ENCODE assay signal across 1 cellular context in the genomic region with DNA sequence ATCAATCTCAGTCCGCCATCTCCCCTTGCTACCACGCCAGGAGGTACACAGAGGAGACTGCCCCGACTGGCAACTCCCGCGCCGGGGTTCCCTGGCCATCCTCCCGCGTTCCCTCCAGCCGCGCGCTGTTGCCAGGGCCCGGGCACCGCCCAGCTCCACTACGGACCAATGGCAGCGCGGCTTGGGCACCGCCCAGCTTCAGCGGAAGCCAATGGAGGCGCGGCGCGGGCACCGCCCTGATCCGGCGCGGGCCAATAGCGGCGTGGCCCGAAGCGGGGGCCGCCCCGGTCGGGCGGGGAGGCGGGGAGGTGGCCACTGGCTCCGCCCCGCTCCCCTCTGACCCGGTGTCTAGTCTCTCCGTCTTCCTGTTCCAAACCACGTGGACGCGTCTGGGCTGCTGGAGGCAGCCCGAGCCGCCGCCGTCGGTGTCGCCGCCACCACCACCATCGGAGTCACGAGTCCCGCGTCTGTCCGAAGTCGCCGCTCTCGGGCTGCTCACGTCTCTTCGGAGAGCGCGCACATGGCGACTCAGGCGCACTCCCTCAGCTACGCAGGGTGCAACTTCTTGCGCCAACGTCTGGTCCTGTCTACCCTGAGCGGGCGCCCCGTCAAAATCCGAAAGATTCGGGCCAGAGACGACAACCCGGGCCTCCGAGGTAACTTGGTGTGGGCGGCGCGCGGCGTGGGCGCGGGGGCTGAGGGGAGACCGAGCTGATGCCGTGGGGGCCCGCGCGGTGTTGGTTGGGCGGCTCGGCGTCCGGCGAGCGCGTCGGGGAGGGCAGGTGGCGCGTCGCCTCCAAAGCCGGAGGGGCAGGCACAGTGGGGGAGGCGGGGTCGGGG.
TF ChIP-seq lines count a peak whose summit lies in the region.

A gene with protein sequence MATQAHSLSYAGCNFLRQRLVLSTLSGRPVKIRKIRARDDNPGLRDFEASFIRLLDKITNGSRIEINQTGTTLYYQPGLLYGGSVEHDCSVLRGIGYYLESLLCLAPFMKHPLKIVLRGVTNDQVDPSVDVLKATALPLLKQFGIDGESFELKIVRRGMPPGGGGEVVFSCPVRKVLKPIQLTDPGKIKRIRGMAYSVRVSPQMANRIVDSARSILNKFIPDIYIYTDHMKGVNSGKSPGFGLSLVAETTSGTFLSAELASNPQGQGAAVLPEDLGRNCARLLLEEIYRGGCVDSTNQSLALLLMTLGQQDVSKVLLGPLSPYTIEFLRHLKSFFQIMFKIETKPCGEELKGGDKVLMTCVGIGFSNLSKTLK (plus strand): TSS at position 373 of the 840 bp plus-strand sequence. CDS start 148 bp downstream, at position 521.

TF ChIP-seq in GM12878, 131 proteins besides CTCF, POLR2A, EP300 and RAD21 (continued from another document and continues in another):
- TF ChIP-seq, protein P1, sequence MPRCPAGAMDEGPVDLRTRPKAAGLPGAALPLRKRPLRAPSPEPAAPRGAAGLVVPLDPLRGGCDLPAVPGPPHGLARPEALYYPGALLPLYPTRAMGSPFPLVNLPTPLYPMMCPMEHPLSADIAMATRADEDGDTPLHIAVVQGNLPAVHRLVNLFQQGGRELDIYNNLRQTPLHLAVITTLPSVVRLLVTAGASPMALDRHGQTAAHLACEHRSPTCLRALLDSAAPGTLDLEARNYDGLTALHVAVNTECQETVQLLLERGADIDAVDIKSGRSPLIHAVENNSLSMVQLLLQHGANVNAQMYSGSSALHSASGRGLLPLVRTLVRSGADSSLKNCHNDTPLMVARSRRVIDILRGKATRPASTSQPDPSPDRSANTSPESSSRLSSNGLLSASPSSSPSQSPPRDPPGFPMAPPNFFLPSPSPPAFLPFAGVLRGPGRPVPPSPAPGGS (IDR thresholded peaks at IDR 0.05; ENCODE audit: borderline replicate concordance, insufficient read depth, low read depth, low read length, poor library complexity, severe bottlenecking), result peak; percentile 12
- TF ChIP-seq PAX8 (IDR thresholded peaks at IDR 0.05) (no peak), POLR2AphosphoS5 (IDR thresholded peaks at IDR 0.05; ENCODE audit: low read length) (peak; percentile 87), EGR1 (IDR thresholded peaks at IDR 0.05; ENCODE audit: borderline replicate concordance in 1 of 2, low read depth in 2 of 2, low read length in 2 of 2) (no peak), HCFC1 (IDR thresholded peaks at IDR 0.05; ENCODE audit: low read length) (no peak; the same call in 1 of the 2 replicates), WRNIP1 (IDR thresholded peaks at IDR 0.05; ENCODE audit: borderline replicate concordance, low read depth, low read length) (no peak), NFIC (IDR thresholded peaks at IDR 0.05; ENCODE audit: low read depth, low read length) (no peak), JUNB (IDR thresholded peaks at IDR 0.05) (no peak), KLF5 (IDR thresholded peaks at IDR 0.05; ENCODE audit: partially characterized antibody) (no peak), IKZF2 (IDR thresholded peaks at IDR 0.05) (no peak), MYB (IDR thresholded peaks at IDR 0.05; ENCODE audit: borderline replicate concordance, low read depth, low read length) (no peak), YY1 (IDR thresholded peaks at IDR 0.05; ENCODE audit: low read depth, low read length) (0 out of 2 replicates have a peak, but pooled peaks have one; percentile 32), PAX5 (IDR thresholded peaks at IDR 0.05; ENCODE audit: borderline replicate concordance, low read depth, low read length) (no peak), ZNF384 (IDR thresholded peaks at IDR 0.05; ENCODE audit: borderline replicate concordance, low read depth, low read length) (no peak), CBX3 (IDR thresholded peaks at IDR 0.05; ENCODE audit: borderline replicate concordance, low read depth) (no peak), EZH2 (IDR thresholded peaks at IDR 0.05; ENCODE audit: borderline replicate concordance, control insufficient read depth, low read depth, low read length) (no peak), TARDBP (IDR thresholded peaks at IDR 0.05; ENCODE audit: borderline replicate concordance) (no peak), TCF12 (IDR thresholded peaks at IDR 0.05; ENCODE audit: low read depth, low read length) (no peak), FOS (IDR thresholded peaks at IDR 0.05; ENCODE audit: borderline replicate concordance, extremely low read depth, insufficient read length) (peak; percentile 69), ASH2L (IDR thresholded peaks at IDR 0.05; ENCODE audit: borderline replicate concordance, low read depth) (peak; percentile 63; the same call in 1 of the 2 replicates), CHD1 (IDR thresholded peaks at IDR 0.05; ENCODE audit: low read depth, low read length) (no peak), HDGF (IDR thresholded peaks at IDR 0.05) (peak; percentile 51; the same call in 1 of the 2 replicates), NR2C1 (IDR thresholded peaks at IDR 0.05) (peak; percentile 92), SMARCA5 (IDR thresholded peaks at IDR 0.05) (0 out of 2 replicates have a peak, but pooled peaks have one; percentile 31), CHD4 (IDR thresholded peaks at IDR 0.05) (no peak), MEF2B (IDR thresholded peaks at IDR 0.05; ENCODE audit: partially characterized antibody, poor library complexity, severe bottlenecking) (peak; percentile 11), PML (IDR thresholded peaks at IDR 0.05; ENCODE audit: low read length) (no peak), JUND (IDR thresholded peaks at IDR 0.05; ENCODE audit: low read depth, low read length) (no peak), IKZF1 (conservative IDR thresholded peaks at IDR 0.05) (peak; percentile 97), CREM (IDR thresholded peaks at IDR 0.05; ENCODE audit: low read depth) (no peak; the same call in none of the 2 replicates)
- TF ChIP-seq, protein P2, sequence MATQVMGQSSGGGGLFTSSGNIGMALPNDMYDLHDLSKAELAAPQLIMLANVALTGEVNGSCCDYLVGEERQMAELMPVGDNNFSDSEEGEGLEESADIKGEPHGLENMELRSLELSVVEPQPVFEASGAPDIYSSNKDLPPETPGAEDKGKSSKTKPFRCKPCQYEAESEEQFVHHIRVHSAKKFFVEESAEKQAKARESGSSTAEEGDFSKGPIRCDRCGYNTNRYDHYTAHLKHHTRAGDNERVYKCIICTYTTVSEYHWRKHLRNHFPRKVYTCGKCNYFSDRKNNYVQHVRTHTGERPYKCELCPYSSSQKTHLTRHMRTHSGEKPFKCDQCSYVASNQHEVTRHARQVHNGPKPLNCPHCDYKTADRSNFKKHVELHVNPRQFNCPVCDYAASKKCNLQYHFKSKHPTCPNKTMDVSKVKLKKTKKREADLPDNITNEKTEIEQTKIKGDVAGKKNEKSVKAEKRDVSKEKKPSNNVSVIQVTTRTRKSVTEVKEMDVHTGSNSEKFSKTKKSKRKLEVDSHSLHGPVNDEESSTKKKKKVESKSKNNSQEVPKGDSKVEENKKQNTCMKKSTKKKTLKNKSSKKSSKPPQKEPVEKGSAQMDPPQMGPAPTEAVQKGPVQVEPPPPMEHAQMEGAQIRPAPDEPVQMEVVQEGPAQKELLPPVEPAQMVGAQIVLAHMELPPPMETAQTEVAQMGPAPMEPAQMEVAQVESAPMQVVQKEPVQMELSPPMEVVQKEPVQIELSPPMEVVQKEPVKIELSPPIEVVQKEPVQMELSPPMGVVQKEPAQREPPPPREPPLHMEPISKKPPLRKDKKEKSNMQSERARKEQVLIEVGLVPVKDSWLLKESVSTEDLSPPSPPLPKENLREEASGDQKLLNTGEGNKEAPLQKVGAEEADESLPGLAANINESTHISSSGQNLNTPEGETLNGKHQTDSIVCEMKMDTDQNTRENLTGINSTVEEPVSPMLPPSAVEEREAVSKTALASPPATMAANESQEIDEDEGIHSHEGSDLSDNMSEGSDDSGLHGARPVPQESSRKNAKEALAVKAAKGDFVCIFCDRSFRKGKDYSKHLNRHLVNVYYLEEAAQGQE (IDR thresholded peaks at IDR 0.05; ENCODE audit: low read depth, low read length), result no peak
- TF ChIP-seq, protein P3, sequence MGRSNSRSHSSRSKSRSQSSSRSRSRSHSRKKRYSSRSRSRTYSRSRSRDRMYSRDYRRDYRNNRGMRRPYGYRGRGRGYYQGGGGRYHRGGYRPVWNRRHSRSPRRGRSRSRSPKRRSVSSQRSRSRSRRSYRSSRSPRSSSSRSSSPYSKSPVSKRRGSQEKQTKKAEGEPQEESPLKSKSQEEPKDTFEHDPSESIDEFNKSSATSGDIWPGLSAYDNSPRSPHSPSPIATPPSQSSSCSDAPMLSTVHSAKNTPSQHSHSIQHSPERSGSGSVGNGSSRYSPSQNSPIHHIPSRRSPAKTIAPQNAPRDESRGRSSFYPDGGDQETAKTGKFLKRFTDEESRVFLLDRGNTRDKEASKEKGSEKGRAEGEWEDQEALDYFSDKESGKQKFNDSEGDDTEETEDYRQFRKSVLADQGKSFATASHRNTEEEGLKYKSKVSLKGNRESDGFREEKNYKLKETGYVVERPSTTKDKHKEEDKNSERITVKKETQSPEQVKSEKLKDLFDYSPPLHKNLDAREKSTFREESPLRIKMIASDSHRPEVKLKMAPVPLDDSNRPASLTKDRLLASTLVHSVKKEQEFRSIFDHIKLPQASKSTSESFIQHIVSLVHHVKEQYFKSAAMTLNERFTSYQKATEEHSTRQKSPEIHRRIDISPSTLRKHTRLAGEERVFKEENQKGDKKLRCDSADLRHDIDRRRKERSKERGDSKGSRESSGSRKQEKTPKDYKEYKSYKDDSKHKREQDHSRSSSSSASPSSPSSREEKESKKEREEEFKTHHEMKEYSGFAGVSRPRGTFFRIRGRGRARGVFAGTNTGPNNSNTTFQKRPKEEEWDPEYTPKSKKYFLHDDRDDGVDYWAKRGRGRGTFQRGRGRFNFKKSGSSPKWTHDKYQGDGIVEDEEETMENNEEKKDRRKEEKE (IDR thresholded peaks at IDR 0.05), result no peak
- TF ChIP-seq, protein P4, sequence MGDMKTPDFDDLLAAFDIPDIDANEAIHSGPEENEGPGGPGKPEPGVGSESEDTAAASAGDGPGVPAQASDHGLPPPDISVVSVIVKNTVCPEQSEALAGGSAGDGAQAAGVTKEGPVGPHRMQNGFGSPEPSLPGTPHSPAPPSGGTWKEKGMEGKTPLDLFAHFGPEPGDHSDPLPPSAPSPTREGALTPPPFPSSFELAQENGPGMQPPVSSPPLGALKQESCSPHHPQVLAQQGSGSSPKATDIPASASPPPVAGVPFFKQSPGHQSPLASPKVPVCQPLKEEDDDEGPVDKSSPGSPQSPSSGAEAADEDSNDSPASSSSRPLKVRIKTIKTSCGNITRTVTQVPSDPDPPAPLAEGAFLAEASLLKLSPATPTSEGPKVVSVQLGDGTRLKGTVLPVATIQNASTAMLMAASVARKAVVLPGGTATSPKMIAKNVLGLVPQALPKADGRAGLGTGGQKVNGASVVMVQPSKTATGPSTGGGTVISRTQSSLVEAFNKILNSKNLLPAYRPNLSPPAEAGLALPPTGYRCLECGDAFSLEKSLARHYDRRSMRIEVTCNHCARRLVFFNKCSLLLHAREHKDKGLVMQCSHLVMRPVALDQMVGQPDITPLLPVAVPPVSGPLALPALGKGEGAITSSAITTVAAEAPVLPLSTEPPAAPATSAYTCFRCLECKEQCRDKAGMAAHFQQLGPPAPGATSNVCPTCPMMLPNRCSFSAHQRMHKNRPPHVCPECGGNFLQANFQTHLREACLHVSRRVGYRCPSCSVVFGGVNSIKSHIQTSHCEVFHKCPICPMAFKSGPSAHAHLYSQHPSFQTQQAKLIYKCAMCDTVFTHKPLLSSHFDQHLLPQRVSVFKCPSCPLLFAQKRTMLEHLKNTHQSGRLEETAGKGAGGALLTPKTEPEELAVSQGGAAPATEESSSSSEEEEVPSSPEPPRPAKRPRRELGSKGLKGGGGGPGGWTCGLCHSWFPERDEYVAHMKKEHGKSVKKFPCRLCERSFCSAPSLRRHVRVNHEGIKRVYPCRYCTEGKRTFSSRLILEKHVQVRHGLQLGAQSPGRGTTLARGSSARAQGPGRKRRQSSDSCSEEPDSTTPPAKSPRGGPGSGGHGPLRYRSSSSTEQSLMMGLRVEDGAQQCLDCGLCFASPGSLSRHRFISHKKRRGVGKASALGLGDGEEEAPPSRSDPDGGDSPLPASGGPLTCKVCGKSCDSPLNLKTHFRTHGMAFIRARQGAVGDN (IDR thresholded peaks at IDR 0.05), result peak; percentile 80
- TF ChIP-seq, protein P5, sequence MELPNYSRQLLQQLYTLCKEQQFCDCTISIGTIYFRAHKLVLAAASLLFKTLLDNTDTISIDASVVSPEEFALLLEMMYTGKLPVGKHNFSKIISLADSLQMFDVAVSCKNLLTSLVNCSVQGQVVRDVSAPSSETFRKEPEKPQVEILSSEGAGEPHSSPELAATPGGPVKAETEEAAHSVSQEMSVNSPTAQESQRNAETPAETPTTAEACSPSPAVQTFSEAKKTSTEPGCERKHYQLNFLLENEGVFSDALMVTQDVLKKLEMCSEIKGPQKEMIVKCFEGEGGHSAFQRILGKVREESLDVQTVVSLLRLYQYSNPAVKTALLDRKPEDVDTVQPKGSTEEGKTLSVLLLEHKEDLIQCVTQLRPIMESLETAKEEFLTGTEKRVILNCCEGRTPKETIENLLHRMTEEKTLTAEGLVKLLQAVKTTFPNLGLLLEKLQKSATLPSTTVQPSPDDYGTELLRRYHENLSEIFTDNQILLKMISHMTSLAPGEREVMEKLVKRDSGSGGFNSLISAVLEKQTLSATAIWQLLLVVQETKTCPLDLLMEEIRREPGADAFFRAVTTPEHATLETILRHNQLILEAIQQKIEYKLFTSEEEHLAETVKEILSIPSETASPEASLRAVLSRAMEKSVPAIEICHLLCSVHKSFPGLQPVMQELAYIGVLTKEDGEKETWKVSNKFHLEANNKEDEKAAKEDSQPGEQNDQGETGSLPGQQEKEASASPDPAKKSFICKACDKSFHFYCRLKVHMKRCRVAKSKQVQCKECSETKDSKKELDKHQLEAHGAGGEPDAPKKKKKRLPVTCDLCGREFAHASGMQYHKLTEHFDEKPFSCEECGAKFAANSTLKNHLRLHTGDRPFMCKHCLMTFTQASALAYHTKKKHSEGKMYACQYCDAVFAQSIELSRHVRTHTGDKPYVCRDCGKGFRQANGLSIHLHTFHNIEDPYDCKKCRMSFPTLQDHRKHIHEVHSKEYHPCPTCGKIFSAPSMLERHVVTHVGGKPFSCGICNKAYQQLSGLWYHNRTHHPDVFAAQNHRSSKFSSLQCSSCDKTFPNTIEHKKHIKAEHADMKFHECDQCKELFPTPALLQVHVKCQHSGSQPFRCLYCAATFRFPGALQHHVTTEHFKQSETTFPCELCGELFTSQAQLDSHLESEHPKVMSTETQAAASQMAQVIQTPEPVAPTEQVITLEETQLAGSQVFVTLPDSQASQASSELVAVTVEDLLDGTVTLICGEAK (IDR thresholded peaks at IDR 0.05; ENCODE audit: borderline replicate concordance), result no peak
- TF ChIP-seq, protein P6, sequence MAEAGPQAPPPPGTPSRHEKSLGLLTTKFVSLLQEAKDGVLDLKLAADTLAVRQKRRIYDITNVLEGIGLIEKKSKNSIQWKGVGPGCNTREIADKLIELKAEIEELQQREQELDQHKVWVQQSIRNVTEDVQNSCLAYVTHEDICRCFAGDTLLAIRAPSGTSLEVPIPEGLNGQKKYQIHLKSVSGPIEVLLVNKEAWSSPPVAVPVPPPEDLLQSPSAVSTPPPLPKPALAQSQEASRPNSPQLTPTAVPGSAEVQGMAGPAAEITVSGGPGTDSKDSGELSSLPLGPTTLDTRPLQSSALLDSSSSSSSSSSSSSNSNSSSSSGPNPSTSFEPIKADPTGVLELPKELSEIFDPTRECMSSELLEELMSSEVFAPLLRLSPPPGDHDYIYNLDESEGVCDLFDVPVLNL (IDR thresholded peaks at IDR 0.05; ENCODE audit: low read depth, low read length), result peak; percentile 64; the same call in 1 of the 2 replicates
- TF ChIP-seq, protein P7, sequence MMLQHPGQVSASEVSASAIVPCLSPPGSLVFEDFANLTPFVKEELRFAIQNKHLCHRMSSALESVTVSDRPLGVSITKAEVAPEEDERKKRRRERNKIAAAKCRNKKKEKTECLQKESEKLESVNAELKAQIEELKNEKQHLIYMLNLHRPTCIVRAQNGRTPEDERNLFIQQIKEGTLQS (IDR thresholded peaks at IDR 0.05; ENCODE audit: borderline replicate concordance, extremely low read depth, low read depth, low read length), result no peak
